Comparison of ENCODE assay signal across 8 cellular contexts in the genomic region with DNA sequence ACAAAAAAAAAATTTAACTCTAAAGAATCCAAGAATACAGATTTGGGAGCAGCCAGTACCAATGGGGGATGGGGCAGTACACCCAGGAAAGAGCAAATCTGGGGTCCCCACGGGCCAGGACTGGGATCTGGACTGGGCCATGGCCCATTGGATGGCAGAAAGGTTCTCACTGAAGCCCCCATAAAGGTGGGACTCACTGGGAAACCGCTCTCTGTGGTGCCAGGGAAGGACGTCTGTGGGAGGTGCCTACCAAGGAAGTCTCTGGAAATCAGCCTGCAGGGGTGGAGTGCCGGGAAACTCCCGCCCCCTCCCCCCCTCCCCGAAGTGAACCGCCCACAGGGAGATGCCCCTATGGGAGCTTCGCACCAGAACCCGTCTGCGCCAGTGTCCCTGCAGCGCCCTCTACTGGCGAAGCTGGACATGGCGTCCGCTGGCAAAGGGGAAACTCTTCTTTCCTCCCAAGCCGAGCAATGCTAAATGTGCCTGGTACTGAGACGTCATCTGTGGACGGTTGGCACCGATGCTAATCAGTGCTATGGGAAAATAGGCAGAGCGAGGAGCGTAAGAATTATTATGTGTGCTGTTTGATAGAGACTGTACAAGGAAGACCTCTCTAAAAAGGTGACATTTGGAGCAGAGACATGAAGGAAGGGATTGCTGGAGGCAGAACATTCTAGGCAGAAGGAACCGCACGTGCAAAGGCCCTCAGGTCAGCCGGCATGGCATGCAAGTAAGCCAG.
A peak's percentile ranks its signal among the peaks of the same experiment; 100 is the strongest.
DNase-seq lines count a peak whose midpoint lies in the region; ATAC-seq, FAIRE-seq and TF ChIP-seq lines count a peak whose summit lies in the region.

No MANE protein-coding gene starts in this region.

- no peak for TF ChIP-seq EP300 in Ishikawa (IDR thresholded peaks at IDR 0.05; ENCODE audit: borderline replicate concordance)

- peaks cover 10% of the 10 kb centered on the region for H3K27me3 Mint-ChIP-seq in T-helper 17 cell

- peaks cover 3% of the 10 kb centered on the region for H3K36me3 Mint-ChIP-seq in T-helper 17 cell (ENCODE audit: low read depth)

- FAIRE-seq in GM19239 (lab: Jason Lieb, UNC) = peak; percentile 47

- peaks cover 27% of the 10 kb centered on the region for H3K4me1 Mint-ChIP-seq in T-helper 17 cell

- no peaks in the 10 kb centered on the region for H3K9me3 ChIP-seq in T-helper 17 cell (ENCODE audit: control insufficient read depth, low read length, poor library complexity, severe bottlenecking)

- peak; percentile 30 for TF ChIP-seq CTCF in AG09319 (IDR thresholded peaks at IDR 0.05; ENCODE audit: low read depth, low read length)

- DNase-seq in AG09319 (ENCODE audit: extremely low read depth, low read depth) = no peak
- peak; percentile 60 for DNase-seq in GM19239 (ENCODE audit: insufficient read length, low spot score)
- peak; percentile 73 to 90 (median 78) for DNase-seq in T-helper 17 cell
- DNase-seq in amniotic epithelial cell (ENCODE audit: low read depth) = peak; percentile 6
- DNase-seq in iPS DF 4.7 (ENCODE audit: extremely low read depth, low spot score) = peak; percentile 38
- DNase-seq in stimulated activated CD4-positive, alpha-beta T cell treated with anti-CD3 and anti-CD28 coated beads, Interleukin-1b, Interleukin-23, amount 100 ng/mL, for 24 hours (ENCODE audit: low read depth in 4 of 4, low spot score in 1 of 4) = peak; percentile 59 to 70 (median 64)
- DNase-seq in NCI-H2227 (lab: John Stamatoyannopoulos, UW; ENCODE audit: unreplicated experiment) = no peak

- ATAC-seq in T-helper 17 cell = peak; percentile 89

- H3K4me3 Mint-ChIP-seq in T-helper 17 cell = peak overlapping the region; percentile 87

- H3K27ac Mint-ChIP-seq in T-helper 17 cell = peak overlapping the region; percentile 94

- peak; percentile 29; the same call in 1 of the 2 replicates for TF ChIP-seq RAD21 in Ishikawa (IDR thresholded peaks at IDR 0.05; ENCODE audit: low read depth)

TF ChIP-seq in Ishikawa, 13 proteins besides CTCF, POLR2A, EP300 and RAD21:
- TF ChIP-seq CEBPB (IDR thresholded peaks at IDR 0.05) (no peak), TAF1 (IDR thresholded peaks at IDR 0.05; ENCODE audit: low read depth) (no peak), FOXM1 (IDR thresholded peaks at IDR 0.05; ENCODE audit: borderline replicate concordance, low read depth) (no peak), TCF12 (IDR thresholded peaks at IDR 0.05; ENCODE audit: low read depth) (no peak), ZBTB7A (IDR thresholded peaks at IDR 0.05; ENCODE audit: low read depth) (no peak), TEAD4 (IDR thresholded peaks at IDR 0.05) (no peak), NFIC (IDR thresholded peaks at IDR 0.05) (no peak)
- TF ChIP-seq, protein P1, sequence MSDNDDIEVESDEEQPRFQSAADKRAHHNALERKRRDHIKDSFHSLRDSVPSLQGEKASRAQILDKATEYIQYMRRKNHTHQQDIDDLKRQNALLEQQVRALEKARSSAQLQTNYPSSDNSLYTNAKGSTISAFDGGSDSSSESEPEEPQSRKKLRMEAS (IDR thresholded peaks at IDR 0.05) = no peak
- TF ChIP-seq, protein P2, sequence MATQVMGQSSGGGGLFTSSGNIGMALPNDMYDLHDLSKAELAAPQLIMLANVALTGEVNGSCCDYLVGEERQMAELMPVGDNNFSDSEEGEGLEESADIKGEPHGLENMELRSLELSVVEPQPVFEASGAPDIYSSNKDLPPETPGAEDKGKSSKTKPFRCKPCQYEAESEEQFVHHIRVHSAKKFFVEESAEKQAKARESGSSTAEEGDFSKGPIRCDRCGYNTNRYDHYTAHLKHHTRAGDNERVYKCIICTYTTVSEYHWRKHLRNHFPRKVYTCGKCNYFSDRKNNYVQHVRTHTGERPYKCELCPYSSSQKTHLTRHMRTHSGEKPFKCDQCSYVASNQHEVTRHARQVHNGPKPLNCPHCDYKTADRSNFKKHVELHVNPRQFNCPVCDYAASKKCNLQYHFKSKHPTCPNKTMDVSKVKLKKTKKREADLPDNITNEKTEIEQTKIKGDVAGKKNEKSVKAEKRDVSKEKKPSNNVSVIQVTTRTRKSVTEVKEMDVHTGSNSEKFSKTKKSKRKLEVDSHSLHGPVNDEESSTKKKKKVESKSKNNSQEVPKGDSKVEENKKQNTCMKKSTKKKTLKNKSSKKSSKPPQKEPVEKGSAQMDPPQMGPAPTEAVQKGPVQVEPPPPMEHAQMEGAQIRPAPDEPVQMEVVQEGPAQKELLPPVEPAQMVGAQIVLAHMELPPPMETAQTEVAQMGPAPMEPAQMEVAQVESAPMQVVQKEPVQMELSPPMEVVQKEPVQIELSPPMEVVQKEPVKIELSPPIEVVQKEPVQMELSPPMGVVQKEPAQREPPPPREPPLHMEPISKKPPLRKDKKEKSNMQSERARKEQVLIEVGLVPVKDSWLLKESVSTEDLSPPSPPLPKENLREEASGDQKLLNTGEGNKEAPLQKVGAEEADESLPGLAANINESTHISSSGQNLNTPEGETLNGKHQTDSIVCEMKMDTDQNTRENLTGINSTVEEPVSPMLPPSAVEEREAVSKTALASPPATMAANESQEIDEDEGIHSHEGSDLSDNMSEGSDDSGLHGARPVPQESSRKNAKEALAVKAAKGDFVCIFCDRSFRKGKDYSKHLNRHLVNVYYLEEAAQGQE (IDR thresholded peaks at IDR 0.05; ENCODE audit: low read depth) = no peak

Comparison
In these comparisons a context has a peak if more than half of its experiments do, and no peak if none do; other contexts are left out.
1. DNase-seq: peak in GM19239 (single experiment), T-helper 17 cell (3 of 3), amniotic epithelial cell (single experiment), iPS DF 4.7 (single experiment) and stimulated activated CD4-positive, alpha-beta T cell treated with anti-CD3 and anti-CD28 coated beads, Interleukin-1b, Interleukin-23, amount 100 ng/mL, for 24 hours (4 of 4); none in AG09319 (single experiment) and NCI-H2227 (single experiment).